ENCODE assay signal across 1 cellular context in the genomic region with DNA sequence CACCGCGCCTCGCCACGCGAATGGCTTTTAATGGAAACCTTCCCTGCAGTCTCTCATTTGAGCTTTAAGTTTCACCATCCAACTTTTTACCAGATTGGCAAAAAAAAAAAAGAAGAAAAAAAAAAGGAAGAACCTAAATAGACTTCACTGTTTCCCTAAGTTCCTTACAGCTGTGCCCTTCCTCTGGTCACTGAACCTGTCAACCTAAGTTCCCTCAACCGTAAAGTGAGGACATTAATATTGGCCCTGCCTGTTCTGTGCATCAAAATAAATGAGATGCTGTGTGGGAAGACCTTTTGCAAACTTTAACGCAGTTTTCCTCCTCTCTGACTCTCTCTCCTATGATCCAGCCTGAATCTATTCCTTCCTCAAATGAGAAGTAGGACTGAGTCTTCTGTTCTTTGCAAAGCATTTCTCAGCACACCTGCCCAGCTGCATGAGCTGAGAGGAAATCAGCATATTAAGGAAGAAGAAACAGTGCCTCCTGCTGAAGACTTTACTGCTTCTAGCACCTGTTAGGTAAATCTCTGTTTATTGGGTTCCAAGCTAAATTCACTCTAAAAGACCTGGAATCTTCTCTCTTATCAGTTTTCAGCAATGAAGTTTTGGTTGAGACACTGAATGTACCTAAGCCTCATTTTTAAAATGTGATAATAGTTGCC.
TF ChIP-seq lines count a peak whose summit lies in the region.

No MANE protein-coding gene starts in this region.

TF ChIP-seq in H1, 55 proteins besides CTCF, POLR2A, EP300 and RAD21:
- TF ChIP-seq CEBPB (IDR thresholded peaks at IDR 0.05; ENCODE audit: low read depth, low read length): no peak
- TF ChIP-seq SUZ12 (IDR thresholded peaks at IDR 0.05; ENCODE audit: low read length): no peak
- TF ChIP-seq GABPA (IDR thresholded peaks at IDR 0.05; ENCODE audit: borderline replicate concordance, insufficient read depth, low read length): no peak
- TF ChIP-seq ASH2L (IDR thresholded peaks at IDR 0.05; ENCODE audit: low read length): no peak
- TF ChIP-seq BRCA1 (IDR thresholded peaks at IDR 0.05; ENCODE audit: low read depth, low read length): no peak
- no peak for TF ChIP-seq POU5F1 (IDR thresholded peaks at IDR 0.05; ENCODE audit: low read depth, low read length)
- TF ChIP-seq PHF8 (conservative IDR thresholded peaks at IDR 0.05; ENCODE audit: low read depth, low read length): no peak
- TF ChIP-seq KDM1A (IDR thresholded peaks at IDR 0.05; ENCODE audit: borderline replicate concordance, low read length): no peak
- no peak for TF ChIP-seq BCL11A (IDR thresholded peaks at IDR 0.05; ENCODE audit: low read depth in 2 of 2, low read length in 2 of 2)
- TF ChIP-seq SRF (IDR thresholded peaks at IDR 0.05; ENCODE audit: low read depth, low read length): no peak
- TF ChIP-seq SAP30 (IDR thresholded peaks at IDR 0.05; ENCODE audit: insufficient read depth, insufficient replicate concordance, low read length): no peak
- TF ChIP-seq TBP (IDR thresholded peaks at IDR 0.05; ENCODE audit: low read depth, low read length): no peak
- no peak for TF ChIP-seq YY1 (IDR thresholded peaks at IDR 0.05; ENCODE audit: low read depth, low read length)
- TF ChIP-seq NANOG (IDR thresholded peaks at IDR 0.05; ENCODE audit: insufficient read depth, low read depth, low read length, poor library complexity, severe bottlenecking): no peak
- TF ChIP-seq POLR2AphosphoS5 (IDR thresholded peaks at IDR 0.05; ENCODE audit: low read depth, low read length): no peak
- TF ChIP-seq SP2 (IDR thresholded peaks at IDR 0.05; ENCODE audit: low read length): no peak
- TF ChIP-seq TEAD4 (IDR thresholded peaks at IDR 0.05; ENCODE audit: low read depth, low read length): no peak
- TF ChIP-seq CHD2 (IDR thresholded peaks at IDR 0.05; ENCODE audit: low read length): no peak
- TF ChIP-seq, protein P1, sequence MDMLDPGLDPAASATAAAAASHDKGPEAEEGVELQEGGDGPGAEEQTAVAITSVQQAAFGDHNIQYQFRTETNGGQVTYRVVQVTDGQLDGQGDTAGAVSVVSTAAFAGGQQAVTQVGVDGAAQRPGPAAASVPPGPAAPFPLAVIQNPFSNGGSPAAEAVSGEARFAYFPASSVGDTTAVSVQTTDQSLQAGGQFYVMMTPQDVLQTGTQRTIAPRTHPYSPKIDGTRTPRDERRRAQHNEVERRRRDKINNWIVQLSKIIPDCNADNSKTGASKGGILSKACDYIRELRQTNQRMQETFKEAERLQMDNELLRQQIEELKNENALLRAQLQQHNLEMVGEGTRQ (IDR thresholded peaks at IDR 0.05; ENCODE audit: low read length): no peak
- no peak for TF ChIP-seq RBBP5 (IDR thresholded peaks at IDR 0.05; ENCODE audit: borderline replicate concordance, low read depth, low read length)
TF ChIP-seq in H1: peak in this region for 0.
